8 cellular contexts compared by ENCODE assay signal in genomic region chr13:91133941-91134772, GRCh38.
DNase-seq lines count a peak whose midpoint lies in the region; ATAC-seq lines count a peak whose summit lies in the region.

No MANE protein-coding gene starts in this region.

- DNase-seq in EL (peak; percentile 44), NCI-H748 treated with DMSO at 0.1 percent for 48 hours (lab: John Stamatoyannopoulos, UW) (peak; percentile 66), adipocyte (ENCODE audit: low read depth) (peak; percentile 52), left cardiac atrium (no peak), retina (peak; percentile 50)
- no peak for DNase-seq in activated CD4-positive, CD25-positive, alpha-beta regulatory T cell treated with anti-CD3 and anti-CD28 coated beads, Interleukin-2, amount 50 U/mL, for 72 hours

- ATAC-seq in GM19463 (IDR thresholded peaks at IDR 0.05; ENCODE audit: unreplicated experiment), result peak; percentile 84
- peak; percentile 85 for ATAC-seq in HG03442 (IDR thresholded peaks at IDR 0.05; ENCODE audit: unreplicated experiment)
- peak; percentile 74 to 93 for ATAC-seq in left cardiac atrium

- no peak overlapping the region for H3K9ac ChIP-seq in adipocyte (ENCODE audit: low read length)

- H3K9me3 ChIP-seq in adipocyte (ENCODE audit: control insufficient read depth, low read length), result no peaks in the 10 kb centered on the region

- no peaks in the 10 kb centered on the region for H3K36me3 ChIP-seq in adipocyte (ENCODE audit: control insufficient read depth, insufficient read depth, low read length, severe bottlenecking)

- no peak overlapping the region for H3K4me3 ChIP-seq in adipocyte (ENCODE audit: low read length)

- H3K4me1 ChIP-seq in adipocyte (ENCODE audit: control insufficient read depth, insufficient read depth, low read length), result peaks cover 6% of the 10 kb centered on the region

- peaks cover under 1% of the 10 kb centered on the region for H3K27me3 ChIP-seq in adipocyte (replicated peaks; ENCODE audit: control insufficient read depth, insufficient read depth, low read length)

- intact Hi-C loops in left cardiac atrium (cut with DNase I), result loop anchor here (2.0 to 10.0 kb wide), 2 partner anchors 51 to 55 kb away; no protein-coding TSS in a partner anchor

Comparison
In these comparisons a context has a peak if more than half of its experiments do, and no peak if none do; other contexts are left out.
1. DNase-seq: peak in EL (single experiment), NCI-H748 treated with DMSO at 0.1 percent for 48 hours (single experiment), adipocyte (single experiment) and retina (single experiment); none in left cardiac atrium (single experiment) and activated CD4-positive, CD25-positive, alpha-beta regulatory T cell treated with anti-CD3 and anti-CD28 coated beads, Interleukin-2, amount 50 U/mL, for 72 hours (single experiment).
2. Peak in every context shown above with its lines, with median percentiles within 50 percentile points of each other: ATAC-seq.